2 cellular contexts compared by ENCODE assay signal in genomic region chr15:40549894-40550293, GRCh38.
TF ChIP-seq lines count a peak whose summit lies in the region.

No MANE protein-coding gene starts in this region.

TF ChIP-seq in GM12878, 131 proteins besides CTCF, POLR2A, EP300 and RAD21 (continued from another document):
- TF ChIP-seq MTA3 (IDR thresholded peaks at IDR 0.05; ENCODE audit: borderline replicate concordance, low read length) (no peak), LARP7 (IDR thresholded peaks at IDR 0.05) (no peak), HDGF (IDR thresholded peaks at IDR 0.05) (0 out of 2 replicates have a peak, but pooled peaks have one; percentile 14), ZZZ3 (IDR thresholded peaks at IDR 0.05; ENCODE audit: control insufficient read depth, insufficient read length, low read depth) (no peak), PML (IDR thresholded peaks at IDR 0.05; ENCODE audit: low read length) (no peak), SMARCA5 (IDR thresholded peaks at IDR 0.05) (peak; percentile 70; the same call in 1 of the 2 replicates), NKRF (conservative IDR thresholded peaks at IDR 0.05) (no peak), E2F4 (IDR thresholded peaks at IDR 0.05; ENCODE audit: low read depth, low read length) (no peak), EGR1 (IDR thresholded peaks at IDR 0.05; ENCODE audit: borderline replicate concordance in 1 of 2, low read depth in 2 of 2, low read length in 2 of 2) (no peak), IKZF1 (conservative IDR thresholded peaks at IDR 0.05) (no peak), NR2C2 (IDR thresholded peaks at IDR 0.05; ENCODE audit: borderline replicate concordance, control insufficient read depth, insufficient read length, low read depth) (no peak), NFXL1 (IDR thresholded peaks at IDR 0.05; ENCODE audit: borderline replicate concordance) (no peak), KAT2A (conservative IDR thresholded peaks at IDR 0.05; ENCODE audit: control insufficient read depth, low read depth, low read length) (no peak), SIX5 (IDR thresholded peaks at IDR 0.05; ENCODE audit: low read depth, low read length, severe bottlenecking) (no peak), HSF1 (IDR thresholded peaks at IDR 0.05; ENCODE audit: low read depth, low read length) (no peak)

TF ChIP-seq in SK-N-SH treated with all-trans-retinoic acid at 6 μM for 48 hours, 23 proteins besides CTCF, POLR2A, EP300 and RAD21:
- TF ChIP-seq CSRNP3 (CRISPR knock-in tag; IDR thresholded peaks at IDR 0.05) = no peak
- no peak for TF ChIP-seq PATZ1 (CRISPR knock-in tag; IDR thresholded peaks at IDR 0.05; ENCODE audit: borderline replicate concordance)
- TF ChIP-seq ZFP30 (CRISPR knock-in tag; IDR thresholded peaks at IDR 0.05) = no peak
- no peak for TF ChIP-seq RARB (CRISPR knock-in tag; IDR thresholded peaks at IDR 0.05)
- no peak for TF ChIP-seq GLIS3 (CRISPR knock-in tag; IDR thresholded peaks at IDR 0.05)
- no peak for TF ChIP-seq CSDC2 (CRISPR knock-in tag; IDR thresholded peaks at IDR 0.05)
- TF ChIP-seq ZFP3 (CRISPR knock-in tag; IDR thresholded peaks at IDR 0.05) = no peak
